In genomic region chr10:110512461-110513187, GRCh38 we compare ENCODE assay signal across 9 cellular contexts. TPM values are rescaled to one million over a fixed set of nuclear protein-coding genes. Genes with fewer than 3 reads are reported as not detected.
A peak's percentile ranks its signal among the peaks of the same experiment; 100 is the strongest.
DNase-seq lines count a peak whose midpoint lies in the region; ATAC-seq lines count a peak whose summit lies in the region.
"Had no signal": no experiment of that assay in that cellular context is flagged by ENCODE, and none has a peak within 500 bp of the region (broad histone marks: within the 10 kb centered on the region; RNA-seq: fewer than 3 reads in every experiment).

No MANE protein-coding gene starts in this region.

- peaks cover 23% of the 10 kb centered on the region for H3K4me1 ChIP-seq in GM23248 (ENCODE audit: insufficient read depth)
- H3K4me1 ChIP-seq in neuronal stem cell (ENCODE audit: control insufficient read depth in 2 of 2, insufficient read depth in 1 of 2, low read depth in 1 of 2, low read length in 2 of 2), result peaks cover 0 to 8% of the 10 kb centered on the region in 2 donors

- H3K27ac ChIP-seq in GM23248, result peak overlapping the region; percentile 59
- no peak overlapping the region for H3K27ac ChIP-seq in neuronal stem cell (replicated peaks; ENCODE audit: low read length)

- H2AK5ac ChIP-seq in neuronal stem cell (ENCODE audit: low read depth, low read length), result no peak overlapping the region

- no peak overlapping the region for H3K4me3 ChIP-seq in GM23248
- no peak overlapping the region for H3K4me3 ChIP-seq in neuronal stem cell (ENCODE audit: low read length in 2 of 2)

- no peaks in the 10 kb centered on the region for H3K9me3 Mint-ChIP-seq in effector memory CD8-positive, alpha-beta T cell

- H3K9ac ChIP-seq in GM23248, result no peak overlapping the region
- H3K9ac ChIP-seq in neuronal stem cell (ENCODE audit: low read depth, low read length, poor library complexity), result no peak overlapping the region

- WGBS in GM23248 (ENCODE audit: low coverage in 1 of 2, low lambda C conversion rate in 2 of 2, missing lambda C conversion rate in 2 of 2), 2 experiments, result 18 to 22% methylated on average over 5 of the region's 5 CpGs
- no CpG with 5 or more reads among the region's 5 CpGs for WGBS in neuronal stem cell (ENCODE audit: extremely low coverage in 2 of 2, insufficient read length in 2 of 2, insufficient replicate concordance in 1 of 2), 2 donors

- H3K36me3 ChIP-seq in GM23248 (ENCODE audit: low read depth) (peaks cover 33% of the 10 kb centered on the region), neuronal stem cell (replicated peaks in 1 of 2; ENCODE audit: control insufficient read depth in 2 of 2, insufficient read depth in 2 of 2, low read length in 2 of 2) (peaks cover 0 to 13% of the 10 kb centered on the region in 2 donors)

- peak overlapping the region; percentile 48 for H3K4me2 ChIP-seq in GM23248 (ENCODE audit: unreplicated experiment)
- no peak overlapping the region for H3K4me2 ChIP-seq in neuronal stem cell (ENCODE audit: insufficient read depth, low read length, poor library complexity, severe bottlenecking)

- H3K27ac Mint-ChIP-seq in effector memory CD8-positive, alpha-beta T cell, result no peak overlapping the region

- H3K4me3 Mint-ChIP-seq in effector memory CD8-positive, alpha-beta T cell, result no peak overlapping the region

- no peaks in the 10 kb centered on the region for H3K27me3 Mint-ChIP-seq in effector memory CD8-positive, alpha-beta T cell

- H2BK12ac ChIP-seq in neuronal stem cell (ENCODE audit: low read length), result no peak overlapping the region

- peaks cover 62% of the 10 kb centered on the region for H3K36me3 Mint-ChIP-seq in effector memory CD8-positive, alpha-beta T cell (ENCODE audit: insufficient read depth)

- H4K91ac ChIP-seq in neuronal stem cell (ENCODE audit: low read depth, low read length, poor library complexity), result no peak overlapping the region

- H4K8ac ChIP-seq in neuronal stem cell (ENCODE audit: low read depth, low read length), result no peak overlapping the region

- H4K20me1 ChIP-seq in GM23248 (ENCODE audit: insufficient read depth), result no peaks in the 10 kb centered on the region

- DNase-seq in GM23248, result peak; percentile 91
- peak; percentile 62 for DNase-seq in SW480 (ENCODE audit: low spot score)
- DNase-seq in effector memory CD8-positive, alpha-beta T cell, result no peak
- DNase-seq in stimulated activated CD4-positive, alpha-beta T cell treated with anti-CD3 and anti-CD28 coated beads, Interleukin-4, amount 100 ng/mL, for 1 hour, result peak; percentile 60
- no peak for DNase-seq in left lobe of liver (ENCODE audit: low spot score)
- no peak for DNase-seq in middle frontal gyrus (ENCODE audit: extremely low spot score, low spot score)
- DNase-seq in neuronal stem cell (ENCODE audit: low spot score), result no peak
- DNase-seq: SIG-M5 had no signal

- no peak overlapping the region for H3K23ac ChIP-seq in neuronal stem cell (ENCODE audit: low read depth, low read length, poor library complexity)

- in situ Hi-C loops in GM23248 (cut with MboI), result no loop called here

- peaks cover 73% of the 10 kb centered on the region for H3F3A ChIP-seq in GM23248 (ENCODE audit: insufficient read depth)

- H3K79me2 ChIP-seq in GM23248 (ENCODE audit: insufficient read depth), result peaks cover 44% of the 10 kb centered on the region

- no peak overlapping the region for H2BK15ac ChIP-seq in neuronal stem cell (ENCODE audit: low read length)

- no peaks in the 10 kb centered on the region for H3K9me2 ChIP-seq in GM23248 (ENCODE audit: insufficient read depth)

- H3K27me3 ChIP-seq in GM23248 (replicated peaks; ENCODE audit: insufficient read depth) (no peaks in the 10 kb centered on the region), neuronal stem cell (ENCODE audit: control insufficient read depth in 3 of 3, insufficient read depth in 3 of 3, low read depth in 1 of 3, low read length in 3 of 3) (no peaks in the 10 kb centered on the region)

- peaks cover 0 to 5% of the 10 kb centered on the region in 2 donors for H3K4me1 Mint-ChIP-seq in effector memory CD8-positive, alpha-beta T cell (ENCODE audit: low read depth in 2 of 2)

- H2AFZ ChIP-seq in GM23248 (no peak overlapping the region), neuronal stem cell (ENCODE audit: low read length) (no peak overlapping the region)

- no peaks in the 10 kb centered on the region for H3K79me1 ChIP-seq in neuronal stem cell (ENCODE audit: low read depth, low read length)

- H2BK5ac ChIP-seq in neuronal stem cell (ENCODE audit: low read length), result no peak overlapping the region

- no peak overlapping the region for H3K18ac ChIP-seq in neuronal stem cell (ENCODE audit: low read length)

- H3K4ac ChIP-seq in neuronal stem cell (ENCODE audit: low read length), result no peak overlapping the region

- H3K9me3 ChIP-seq in GM23248 (ENCODE audit: low read depth), result no peaks in the 10 kb centered on the region
- no peaks in the 10 kb centered on the region for H3K9me3 ChIP-seq in neuronal stem cell (replicated peaks in 1 of 2; ENCODE audit: control insufficient read depth in 2 of 2, insufficient read depth in 1 of 2, low read depth in 1 of 2, low read length in 2 of 2)

- no peak overlapping the region for H3K14ac ChIP-seq in neuronal stem cell (ENCODE audit: low read length)

- H2BK120ac ChIP-seq in neuronal stem cell (ENCODE audit: low read depth, low read length), result no peak overlapping the region

- ATAC-seq in effector memory CD8-positive, alpha-beta T cell (replicated peaks), result peak; percentile 12
- no peak for ATAC-seq in left lobe of liver
- no peak for ATAC-seq in HG03432 (IDR thresholded peaks at IDR 0.05; ENCODE audit: unreplicated experiment)

RNA-seq across cellular contexts. Expression of gene DUSP5, which starts 14.9 kb away (rescaled TPM):
- 17.8 and 18.0 TPM in 2 replicates for total RNA-seq in GM23248 (2014; rRNA removed; shearing (Covaris generic))
- 5.8 and 13.3 TPM in 2 replicates for polyA plus RNA-seq in GM23248 (2016; fragmentation: Nextera tagmentation; extraction: Ambion mirVana)
- total RNA-seq in left lobe of liver, result 3.8 TPM
- polyA plus RNA-seq in neuronal stem cell (2013, experiment 1 of 2), result 1.4 TPM
- 1.6 TPM for polyA plus RNA-seq in neuronal stem cell (2013, experiment 2 of 2)

RNA-seq across cellular contexts. Expression of gene SMC3, which starts 54.9 kb away (rescaled TPM):
- 14.4 and 17.8 TPM in 2 replicates for total RNA-seq in GM23248 (2014; rRNA removed; shearing (Covaris generic))
- polyA plus RNA-seq in GM23248 (2016; fragmentation: Nextera tagmentation; extraction: Ambion mirVana), result 57.7 and 60.5 TPM in 2 replicates
- total RNA-seq in left lobe of liver, result 8.5 TPM
- polyA plus RNA-seq in neuronal stem cell (2013, experiment 1 of 2), result 85.0 TPM
- polyA plus RNA-seq in neuronal stem cell (2013, experiment 2 of 2), result 86.3 TPM

Comparison
In these comparisons a context has a peak if more than half of its experiments do, and no peak if none do; other contexts are left out.
1. DNase-seq: peak in GM23248 (single experiment), SW480 (single experiment) and stimulated activated CD4-positive, alpha-beta T cell treated with anti-CD3 and anti-CD28 coated beads, Interleukin-4, amount 100 ng/mL, for 1 hour (single experiment); none in effector memory CD8-positive, alpha-beta T cell (0 of 3), left lobe of liver (single experiment), middle frontal gyrus (single experiment) and neuronal stem cell (single experiment).